Comparison of ENCODE assay signal across 15 cellular contexts in the genomic region with DNA sequence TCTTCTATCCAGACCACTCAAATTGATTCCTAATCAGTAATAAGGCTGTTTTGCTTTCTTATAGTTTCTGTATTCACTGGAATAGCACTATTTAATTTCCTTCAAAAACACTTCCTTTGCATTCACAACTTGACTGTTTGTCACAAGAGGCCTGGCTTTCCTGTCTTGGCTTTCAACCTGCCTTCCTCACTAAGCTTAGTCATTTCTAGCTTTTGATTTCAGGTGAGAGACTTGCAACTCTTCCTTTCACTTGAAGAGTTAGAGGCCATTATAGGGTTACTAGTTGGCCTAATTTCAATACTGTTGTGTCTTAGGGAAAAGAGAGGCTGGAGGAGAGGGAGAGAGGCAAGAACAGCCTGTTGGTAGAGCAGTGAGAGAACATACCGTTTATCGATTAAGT. TPM values are rescaled to one million over a fixed set of nuclear protein-coding genes. Genes with fewer than 3 reads are reported as not detected.
DNase-seq lines count a peak whose midpoint lies in the region; ATAC-seq and TF ChIP-seq lines count a peak whose summit lies in the region.
"Had no signal": no experiment of that assay in that cellular context is flagged by ENCODE, and none has a peak within 500 bp of the region (broad histone marks: within the 10 kb centered on the region; RNA-seq: fewer than 3 reads in every experiment).

No MANE protein-coding gene starts in this region.

- H3K36me3 Mint-ChIP-seq in stimulated activated effector memory CD8-positive, alpha-beta T cell treated with anti-CD3 and anti-CD28 coated beads, Interleukin-12 subunit alpha, Interleukin-12 subunit beta, amount 100 ng/mL, for 72 hours, result no peaks in the 10 kb centered on the region

- no peak for TF ChIP-seq CTCF in thyroid gland (IDR thresholded peaks at IDR 0.05)

- intact Hi-C loops in thyroid gland (cut with DNase I), result no loop called here

- no peak for TF ChIP-seq POLR2A in thyroid gland (IDR thresholded peaks at IDR 0.05)

- WGBS in thyroid gland, 2 donors, result 91 to 92% methylated on average over 2 of the region's 2 CpGs

- no peak overlapping the region for H3K4me3 ChIP-seq in thyroid gland (replicated peaks in 1 of 3)
- H3K4me3 ChIP-seq: body of pancreas, upper lobe of left lung had no signal

- ATAC-seq in GM21528 (IDR thresholded peaks at IDR 0.05; ENCODE audit: low FRiP score, unreplicated experiment), result peak; percentile 65
- ATAC-seq in HG03108 (IDR thresholded peaks at IDR 0.05; ENCODE audit: unreplicated experiment), result peak; percentile 54
- ATAC-seq in stimulated activated effector memory CD8-positive, alpha-beta T cell treated with anti-CD3 and anti-CD28 coated beads, Interleukin-12 subunit alpha, Interleukin-12 subunit beta, amount 100 ng/mL, for 72 hours, result peak; percentile 29
- ATAC-seq: body of pancreas had no signal

- H3K9me3 ChIP-seq in thyroid gland, result no peaks in the 10 kb centered on the region
- H3K9me3 ChIP-seq: body of pancreas, upper lobe of left lung had no signal

- no peak overlapping the region for H3K27ac ChIP-seq in thyroid gland
- H3K27ac ChIP-seq: body of pancreas, upper lobe of left lung had no signal

- H3K4me1 ChIP-seq in thyroid gland, result no peaks in the 10 kb centered on the region
- H3K4me1 ChIP-seq: body of pancreas, upper lobe of left lung had no signal

- no peak overlapping the region for H3K4me3 Mint-ChIP-seq in stimulated activated effector memory CD8-positive, alpha-beta T cell treated with anti-CD3 and anti-CD28 coated beads, Interleukin-12 subunit alpha, Interleukin-12 subunit beta, amount 100 ng/mL, for 72 hours
- H3K4me3 Mint-ChIP-seq: nephron progenitor cell had no signal

- no peaks in the 10 kb centered on the region for H3K27me3 ChIP-seq in thyroid gland
- H3K27me3 ChIP-seq: body of pancreas, upper lobe of left lung had no signal

- peaks cover 24% of the 10 kb centered on the region for H3K4me1 Mint-ChIP-seq in stimulated activated effector memory CD8-positive, alpha-beta T cell treated with anti-CD3 and anti-CD28 coated beads, Interleukin-12 subunit alpha, Interleukin-12 subunit beta, amount 100 ng/mL, for 72 hours

- H3K36me3 ChIP-seq in thyroid gland, result no peaks in the 10 kb centered on the region
- H3K36me3 ChIP-seq: upper lobe of left lung had no signal

- DNase-seq in activated effector memory CD4-positive, alpha-beta T cell treated with anti-CD3 and anti-CD28 coated beads, Interleukin-2, amount 50 U/mL, for 16 hours, result peak; percentile 33
- DNase-seq in activated effector memory CD4-positive, alpha-beta T cell treated with Interleukin-2 at 50 U/mL for 16 hours, result no peak
- DNase-seq in stimulated activated effector memory CD8-positive, alpha-beta T cell treated with anti-CD3 and anti-CD28 coated beads, Interleukin-12 subunit alpha, Interleukin-12 subunit beta, amount 100 ng/mL, for 72 hours (ENCODE audit: low spot score in 2 of 2), result peak in 1 of 2 donors; percentile 44
- DNase-seq in putamen (ENCODE audit: low spot score), result no peak
- DNase-seq in NCI-H1048 (lab: John Stamatoyannopoulos, UW), result no peak
- DNase-seq in thyroid gland, result no peak
- DNase-seq: activated CD8-positive, alpha-beta memory T cell treated with anti-CD3 and anti-CD28 coated beads for 24 hours; body of pancreas; glutamatergic neuron; IMR-90; NCI-H187; nephron progenitor cell had no signal

- no peak overlapping the region for H3K27ac Mint-ChIP-seq in stimulated activated effector memory CD8-positive, alpha-beta T cell treated with anti-CD3 and anti-CD28 coated beads, Interleukin-12 subunit alpha, Interleukin-12 subunit beta, amount 100 ng/mL, for 72 hours
- H3K27ac Mint-ChIP-seq: nephron progenitor cell had no signal

- no peaks in the 10 kb centered on the region for H3K9me3 Mint-ChIP-seq in stimulated activated effector memory CD8-positive, alpha-beta T cell treated with anti-CD3 and anti-CD28 coated beads, Interleukin-12 subunit alpha, Interleukin-12 subunit beta, amount 100 ng/mL, for 72 hours

RNA-seq across cellular contexts. Expression of a gene that starts 47.0 kb away (rescaled TPM):
- total RNA-seq in thyroid gland, result 1 to 10 TPM; 7.1 to 9.3 (median 8.3) TPM
